In genomic region chr3:126679318-126679751, GRCh38 we compare ENCODE assay signal across 8 cellular contexts. TPM values are rescaled to one million over a fixed set of nuclear protein-coding genes. Genes with fewer than 3 reads are reported as not detected.
DNase-seq lines count a peak whose midpoint lies in the region; ATAC-seq and TF ChIP-seq lines count a peak whose summit lies in the region.

No MANE protein-coding gene starts in this region.

- H3K27me3 ChIP-seq in RWPE2 (ENCODE audit: insufficient read depth, poor library complexity, severe bottlenecking) (no peaks in the 10 kb centered on the region), neuronal stem cell (ENCODE audit: control insufficient read depth in 3 of 3, insufficient read depth in 3 of 3, low read depth in 1 of 3, low read length in 3 of 3) (peaks cover 0 to 31% (median 10%) of the 10 kb centered on the region in 3 experiments), stomach (peaks cover 0 to 19% (median 8%) of the 10 kb centered on the region in 3 donors)

- ATAC-seq in RWPE2 (ENCODE audit: low read depth) (peak; percentile 87), GM21576 (IDR thresholded peaks at IDR 0.05; ENCODE audit: unreplicated experiment) (no peak)

- no peaks in the 10 kb centered on the region for H3K79me1 ChIP-seq in neuronal stem cell (ENCODE audit: low read depth, low read length)

- H3K18ac ChIP-seq in neuronal stem cell (ENCODE audit: low read length) = peak overlapping the region; percentile 33

- H3K14ac ChIP-seq in neuronal stem cell (ENCODE audit: low read length) = peak overlapping the region; percentile 44

- no peak overlapping the region for H4K8ac ChIP-seq in neuronal stem cell (ENCODE audit: low read depth, low read length)

- intact Hi-C loops in activated T-helper 2 cell treated with anti-CD3 and anti-CD28 coated beads, Interferon-gamma antibody, Interleukin-2, Interleukin-4, amounts not matched to agents 10 μg/mL and 5 μg/mL and 100 μg/mL, durations not matched to agents 14 hours and 24 hours and 36 hours (cut with micrococcal nuclease) = loop anchor here (2.0 kb wide), 1 partner anchor 865 kb away; no protein-coding TSS in a partner anchor
- intact Hi-C loops in stomach (cut with DNase I; ENCODE audit: low total_unique reads) = no loop called here

- peak overlapping the region; percentile 80 for H2BK12ac ChIP-seq in neuronal stem cell (ENCODE audit: low read length)

- no peak overlapping the region for H2AK5ac ChIP-seq in neuronal stem cell (ENCODE audit: low read depth, low read length)

- DNase-seq in G401 (ENCODE audit: low spot score) = peak; percentile 84
- peak; percentile 64 for DNase-seq in LHCN-M2 (ENCODE audit: low read depth)
- peak; percentile 54 for DNase-seq in RWPE2 (ENCODE audit: low spot score)
- DNase-seq in activated T-helper 2 cell treated with anti-CD3 and anti-CD28 coated beads, Interferon-gamma antibody, Interleukin-2, Interleukin-4, amounts not matched to agents 10 μg/mL and 5 μg/mL and 100 μg/mL, durations not matched to agents 14 hours and 24 hours and 36 hours (ENCODE audit: low spot score) = peak; percentile 57
- DNase-seq in fibroblast of the conjunctiva (ENCODE audit: low read depth) = peak; percentile 57
- DNase-seq in neuronal stem cell (ENCODE audit: low spot score) = peak; percentile 91
- DNase-seq in stomach = peak; percentile 88

- H3K27me3 Mint-ChIP-seq in activated T-helper 2 cell treated with anti-CD3 and anti-CD28 coated beads, Interferon-gamma antibody, Interleukin-2, Interleukin-4, amounts not matched to agents 10 μg/mL and 5 μg/mL and 100 μg/mL, durations not matched to agents 14 hours and 24 hours and 36 hours (ENCODE audit: low read depth) = peaks cover 7% of the 10 kb centered on the region

- no CpG with 5 or more reads among the region's 20 CpGs for WGBS in neuronal stem cell (ENCODE audit: extremely low coverage in 2 of 2, insufficient read length in 2 of 2, insufficient replicate concordance in 1 of 2), 2 donors
- WGBS in stomach, 5 donors = 0 to 7% (median 4%) methylated on average over 11 to 20 of the region's 20 CpGs

- no peak overlapping the region for H3K9ac ChIP-seq in neuronal stem cell (ENCODE audit: low read depth, low read length, poor library complexity)

- TF ChIP-seq EP300 in stomach (IDR thresholded peaks at IDR 0.05) = no peak

- H2BK5ac ChIP-seq in neuronal stem cell (ENCODE audit: low read length) = no peak overlapping the region

- no peaks in the 10 kb centered on the region for H3K36me3 Mint-ChIP-seq in activated T-helper 2 cell treated with anti-CD3 and anti-CD28 coated beads, Interferon-gamma antibody, Interleukin-2, Interleukin-4, amounts not matched to agents 10 μg/mL and 5 μg/mL and 100 μg/mL, durations not matched to agents 14 hours and 24 hours and 36 hours (ENCODE audit: low read depth)

- H2BK15ac ChIP-seq in neuronal stem cell (ENCODE audit: low read length) = peak overlapping the region; percentile 95

- H3K4me3 ChIP-seq in RWPE2 (ENCODE audit: severe bottlenecking) = no peak overlapping the region
- H3K4me3 ChIP-seq in neuronal stem cell (ENCODE audit: low read length in 2 of 2) = no peak overlapping the region
- peak overlapping the region in 1 of 4 donors; percentile 3 for H3K4me3 ChIP-seq in stomach

- H3K4me1 ChIP-seq in RWPE2 (ENCODE audit: insufficient read depth, poor library complexity, severe bottlenecking) = no peaks in the 10 kb centered on the region
- H3K4me1 ChIP-seq in neuronal stem cell (ENCODE audit: control insufficient read depth in 2 of 2, insufficient read depth in 1 of 2, low read depth in 1 of 2, low read length in 2 of 2) = peaks cover 16 to 35% of the 10 kb centered on the region in 2 donors
- peaks cover 3 to 14% (median 8%) of the 10 kb centered on the region in 4 donors for H3K4me1 ChIP-seq in stomach

- no peaks in the 10 kb centered on the region for H3K9me3 Mint-ChIP-seq in activated T-helper 2 cell treated with anti-CD3 and anti-CD28 coated beads, Interferon-gamma antibody, Interleukin-2, Interleukin-4, amounts not matched to agents 10 μg/mL and 5 μg/mL and 100 μg/mL, durations not matched to agents 14 hours and 24 hours and 36 hours

- peak overlapping the region; percentile 65 for H2BK120ac ChIP-seq in neuronal stem cell (ENCODE audit: low read depth, low read length)

- peak; percentile 92 for TF ChIP-seq CTCF in RWPE2 (IDR thresholded peaks at IDR 0.05; ENCODE audit: poor library complexity, severe bottlenecking)
- TF ChIP-seq CTCF in stomach (IDR thresholded peaks at IDR 0.05) = peak in 5 of 7 experiments; percentile 79 to 98 (median 96)

- peaks cover 3% of the 10 kb centered on the region for H3K4me1 Mint-ChIP-seq in activated T-helper 2 cell treated with anti-CD3 and anti-CD28 coated beads, Interferon-gamma antibody, Interleukin-2, Interleukin-4, amounts not matched to agents 10 μg/mL and 5 μg/mL and 100 μg/mL, durations not matched to agents 14 hours and 24 hours and 36 hours (ENCODE audit: low read depth)

- H3K4me3 Mint-ChIP-seq in activated T-helper 2 cell treated with anti-CD3 and anti-CD28 coated beads, Interferon-gamma antibody, Interleukin-2, Interleukin-4, amounts not matched to agents 10 μg/mL and 5 μg/mL and 100 μg/mL, durations not matched to agents 14 hours and 24 hours and 36 hours (ENCODE audit: low read depth) = no peak overlapping the region

- peak overlapping the region; percentile 92 for H2AFZ ChIP-seq in neuronal stem cell (ENCODE audit: low read length)

- no peaks in the 10 kb centered on the region for H3K9me3 ChIP-seq in RWPE2 (ENCODE audit: severe bottlenecking)
- no peaks in the 10 kb centered on the region for H3K9me3 ChIP-seq in neuronal stem cell (replicated peaks in 1 of 2; ENCODE audit: control insufficient read depth in 2 of 2, insufficient read depth in 1 of 2, low read depth in 1 of 2, low read length in 2 of 2)
- peaks cover 0 to 7% (median 2%) of the 10 kb centered on the region in 4 donors for H3K9me3 ChIP-seq in stomach

- H3K23ac ChIP-seq in neuronal stem cell (ENCODE audit: low read depth, low read length, poor library complexity) = no peak overlapping the region

- no peak for TF ChIP-seq POLR2A in stomach (IDR thresholded peaks at IDR 0.05)

- H3K27ac ChIP-seq in RWPE2 (ENCODE audit: poor library complexity, severe bottlenecking) (no peak overlapping the region), neuronal stem cell (replicated peaks; ENCODE audit: low read length) (no peak overlapping the region), stomach (no peak overlapping the region)

- H3K36me3 ChIP-seq in RWPE2 (ENCODE audit: low read depth) (no peaks in the 10 kb centered on the region), neuronal stem cell (replicated peaks in 1 of 2; ENCODE audit: control insufficient read depth in 2 of 2, insufficient read depth in 2 of 2, low read length in 2 of 2) (no peaks in the 10 kb centered on the region), stomach (no peaks in the 10 kb centered on the region)

- no peak overlapping the region for H4K91ac ChIP-seq in neuronal stem cell (ENCODE audit: low read depth, low read length, poor library complexity)

- H3K4me2 ChIP-seq in neuronal stem cell (ENCODE audit: insufficient read depth, low read length, poor library complexity, severe bottlenecking) = no peak overlapping the region

- no peak overlapping the region for H3K27ac Mint-ChIP-seq in activated T-helper 2 cell treated with anti-CD3 and anti-CD28 coated beads, Interferon-gamma antibody, Interleukin-2, Interleukin-4, amounts not matched to agents 10 μg/mL and 5 μg/mL and 100 μg/mL, durations not matched to agents 14 hours and 24 hours and 36 hours

- in situ Hi-C loops in G401 (cut with HindIII; ENCODE audit: low sequenced_read_pairs) = no loop called here

- H3K4ac ChIP-seq in neuronal stem cell (ENCODE audit: low read length) = no peak overlapping the region

RNA-seq across cellular contexts. Expression of gene TXNRD3, which starts 24.4 kb away (rescaled TPM):
- total RNA-seq in G401 (2014; rRNA removed; shearing (Covaris generic)) = 13.2 and 21.5 TPM in 2 replicates
- total RNA-seq in LHCN-M2 (2014; rRNA removed) (9.9 and 15.2 TPM in 2 replicates), stomach (10 to 100 TPM in 4 of 5 donors, under 1 TPM in 1; 0.58 to 62.3 (median 19.1) TPM)
- 14.1 TPM for polyA plus RNA-seq in LHCN-M2 (2012)
- total RNA-seq in activated T-helper 2 cell treated with anti-CD3 and anti-CD28 coated beads, Interferon-gamma antibody, Interleukin-2, Interleukin-4, amounts not matched to agents 10 μg/mL and 5 μg/mL and 100 μg/mL, durations not matched to agents 14 hours and 24 hours and 36 hours = 0.96 and 1.3 TPM in 2 replicates
- polyA plus RNA-seq in neuronal stem cell (2013, experiment 1 of 2) = 12.6 TPM
- polyA plus RNA-seq in neuronal stem cell (2013, experiment 2 of 2) = 12.6 TPM
- polyA plus RNA-seq in stomach = 1 to 10 TPM; 3.8 to 6.6 (median 5.2) TPM

RNA-seq across cellular contexts. Expression of gene CHCHD6, which starts 24.7 kb away (rescaled TPM):
- total RNA-seq in G401 (2014; rRNA removed; shearing (Covaris generic)) = 32.3 and 36.2 TPM in 2 replicates
- total RNA-seq in LHCN-M2 (2014; rRNA removed) (23.5 and 25.5 TPM in 2 replicates), stomach (10 to 100 TPM in 1 of 5 donors, 1 to 10 TPM in 3, not detected in 1; 4.0 to 40.8 (median 7.6) TPM)
- 29.0 TPM for polyA plus RNA-seq in LHCN-M2 (2012)
- total RNA-seq in activated T-helper 2 cell treated with anti-CD3 and anti-CD28 coated beads, Interferon-gamma antibody, Interleukin-2, Interleukin-4, amounts not matched to agents 10 μg/mL and 5 μg/mL and 100 μg/mL, durations not matched to agents 14 hours and 24 hours and 36 hours = 9.1 and 15.7 TPM in 2 replicates
- polyA plus RNA-seq in neuronal stem cell (2013, experiment 1 of 2) = 38.4 TPM
- polyA plus RNA-seq in neuronal stem cell (2013, experiment 2 of 2) = 38.2 TPM
- polyA plus RNA-seq in stomach = 10 to 100 TPM; 11.9 to 18.2 (median 16.1) TPM
